Comparison of ENCODE assay signal across 12 cellular contexts in the genomic region with DNA sequence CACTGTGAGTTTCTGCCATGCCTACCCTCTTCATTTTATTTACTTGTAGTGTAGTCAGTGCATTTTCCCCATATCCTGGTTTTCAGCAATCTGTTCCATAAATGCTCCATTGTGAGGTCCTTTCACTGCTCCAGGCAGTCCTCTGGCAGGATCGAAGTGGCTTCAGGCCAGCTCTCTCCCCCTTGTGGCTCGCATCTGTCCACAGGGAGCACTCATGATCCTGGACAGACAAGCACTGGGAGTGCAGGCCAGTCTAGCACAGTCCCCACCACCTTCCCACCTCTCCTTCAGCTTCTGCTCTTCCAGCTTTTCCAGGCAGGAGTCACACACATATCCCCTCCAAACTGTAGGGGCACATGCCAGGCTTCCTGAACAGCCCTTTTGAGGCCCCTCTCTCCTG.
DNase-seq lines count a peak whose midpoint lies in the region; ATAC-seq and TF ChIP-seq lines count a peak whose summit lies in the region.
"Had no signal": no experiment of that assay in that cellular context is flagged by ENCODE, and none has a peak within 500 bp of the region (broad histone marks: within the 10 kb centered on the region; RNA-seq: fewer than 3 reads in every experiment).

No MANE protein-coding gene starts in this region.

- H3K27me3 Mint-ChIP-seq in type B pancreatic cell = no peaks in the 10 kb centered on the region

- H3K27ac ChIP-seq in body of pancreas (no peak overlapping the region), tibial nerve (no peak overlapping the region)
- H3K27ac ChIP-seq: KMS-11, spleen had no signal

- H3K4me1 ChIP-seq in body of pancreas (no peaks in the 10 kb centered on the region), tibial nerve (peaks cover 0 to 11% (median 0%) of the 10 kb centered on the region in 4 donors)

- H3K4me1 Mint-ChIP-seq in type B pancreatic cell (ENCODE audit: unreplicated experiment) = peaks cover 12% of the 10 kb centered on the region

- TF ChIP-seq CTCF in AG09309 (IDR thresholded peaks at IDR 0.05; ENCODE audit: control insufficient read depth, insufficient read depth, low read depth, low read length, missing control alignments) (peak; percentile 23), body of pancreas (IDR thresholded peaks at IDR 0.05) (peak in 4 of 7 experiments; percentile 7 to 28 (median 25)), type B pancreatic cell (conservative IDR thresholded peaks at IDR 0.05) (no peak), tibial nerve (IDR thresholded peaks at IDR 0.05) (no peak)

- DNase-seq in AG09309 (ENCODE audit: low read depth) (no peak), HK-2 (ENCODE audit: unreplicated experiment) (peak; percentile 8), body of pancreas (peak; percentile 25 to 55 (median 31)), islet precursor cell (peak; percentile 74), type B pancreatic cell (ENCODE audit: extremely low spot score, unreplicated experiment) (no peak), tibial nerve (ENCODE audit: low spot score in 2 of 2) (no peak)
- DNase-seq: spleen had no signal

- no peak overlapping the region for H3K27ac Mint-ChIP-seq in type B pancreatic cell
- H3K27ac Mint-ChIP-seq: dendritic cell treated with granulocyte-macrophage colony-stimulating factor and Interleukin-4, amounts not matched to agents 40 ng/mL and 50 ng/mL, for 4 days had no signal

- H3K27me3 ChIP-seq in body of pancreas (no peaks in the 10 kb centered on the region), tibial nerve (no peaks in the 10 kb centered on the region)
- H3K27me3 ChIP-seq: spleen had no signal

- TF ChIP-seq POLR2A in body of pancreas (IDR thresholded peaks at IDR 0.05) = no peak
- TF ChIP-seq POLR2A in tibial nerve (IDR thresholded peaks at IDR 0.05) = no peak

- H3K9me3 ChIP-seq in body of pancreas = no peaks in the 10 kb centered on the region
- no peaks in the 10 kb centered on the region for H3K9me3 ChIP-seq in tibial nerve
- H3K9me3 ChIP-seq: spleen had no signal

- TF ChIP-seq EP300 in tibial nerve (IDR thresholded peaks at IDR 0.05) = no peak

- H3K4me3 ChIP-seq in AG09309 (ENCODE audit: control insufficient read depth, low read depth, low read length) (no peak overlapping the region), body of pancreas (no peak overlapping the region), tibial nerve (no peak overlapping the region)
- H3K4me3 ChIP-seq: SK-N-MC, spleen had no signal

- ATAC-seq in body of pancreas (peak; percentile 40), HG03354 (IDR thresholded peaks at IDR 0.05; ENCODE audit: poor library complexity, severe bottlenecking, unreplicated experiment) (no peak), HG03342 (IDR thresholded peaks at IDR 0.05; ENCODE audit: unreplicated experiment) (no peak)

- intact Hi-C loops in body of pancreas (cut with DNase I) = no loop called here

- no peaks in the 10 kb centered on the region for H3K9me3 Mint-ChIP-seq in type B pancreatic cell
- H3K9me3 Mint-ChIP-seq: dendritic cell treated with granulocyte-macrophage colony-stimulating factor and Interleukin-4, amounts not matched to agents 40 ng/mL and 50 ng/mL, for 4 days had no signal

- WGBS in body of pancreas, 2 donors = 38 to 41% methylated on average over 2 of the region's 2 CpGs
- 51 to 52% methylated on average over 2 of the region's 2 CpGs for WGBS in tibial nerve, 2 donors

- H3K36me3 ChIP-seq in body of pancreas (replicated peaks in 1 of 2; ENCODE audit: insufficient read depth in 1 of 2, low read depth in 2 of 2) (no peaks in the 10 kb centered on the region), tibial nerve (no peaks in the 10 kb centered on the region)
- H3K36me3 ChIP-seq: spleen had no signal

- H3K36me3 Mint-ChIP-seq in type B pancreatic cell = no peaks in the 10 kb centered on the region

- H3K4me3 Mint-ChIP-seq in type B pancreatic cell = no peak overlapping the region
- H3K4me3 Mint-ChIP-seq: dendritic cell treated with granulocyte-macrophage colony-stimulating factor and Interleukin-4, amounts not matched to agents 40 ng/mL and 50 ng/mL, for 4 days had no signal

Comparison
In these comparisons a context has a peak if more than half of its experiments do, and no peak if none do; other contexts are left out.
1. DNase-seq: peak in HK-2 (single experiment), body of pancreas (4 of 4) and islet precursor cell (single experiment); none in AG09309 (single experiment), type B pancreatic cell (single experiment) and tibial nerve (0 of 2).
2. CTCF ChIP-seq: peak in AG09309 (single experiment) and body of pancreas (4 of 7); none in type B pancreatic cell (single experiment) and tibial nerve (0 of 5).